ENCODE assay signal across 16 cellular contexts in the genomic region with DNA sequence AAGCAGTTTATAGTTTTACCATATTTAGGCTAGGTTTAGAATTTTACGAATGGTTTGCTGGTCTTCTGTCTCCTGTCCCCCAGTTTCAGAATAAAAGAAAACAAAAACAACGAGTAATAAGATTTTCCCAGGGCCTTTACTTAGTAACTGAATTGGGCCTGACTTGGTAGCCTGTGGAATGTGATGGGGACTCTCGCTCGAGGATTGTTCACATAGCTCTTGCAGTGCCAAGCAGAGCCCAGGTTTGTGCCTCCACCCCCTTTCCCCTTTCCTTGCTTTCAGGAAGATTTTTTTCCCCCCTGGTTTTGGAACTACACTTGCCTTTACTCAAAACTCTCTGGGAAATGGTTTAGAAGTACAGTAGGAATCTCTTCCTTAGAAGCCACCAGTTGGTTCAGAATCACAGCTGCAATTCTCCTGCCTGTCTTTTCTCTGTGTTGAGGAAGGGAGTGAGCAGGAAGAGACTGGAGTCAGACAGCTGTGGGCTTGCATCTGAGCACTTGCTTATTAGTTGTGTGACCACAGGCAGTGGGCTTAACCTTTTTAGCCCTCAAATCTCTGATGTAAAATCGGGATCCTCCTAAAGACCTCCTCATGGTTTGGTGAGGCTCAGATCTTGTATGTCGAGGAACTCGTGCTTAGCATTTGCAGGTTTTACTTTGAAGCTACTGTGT.
DNase-seq lines count a peak whose midpoint lies in the region; ATAC-seq and TF ChIP-seq lines count a peak whose summit lies in the region.
"Had no signal": no experiment of that assay in that cellular context is flagged by ENCODE, and none has a peak within 500 bp of the region (broad histone marks: within the 10 kb centered on the region; RNA-seq: fewer than 3 reads in every experiment).

No MANE protein-coding gene starts in this region.

- ATAC-seq in stimulated activated naive B cell treated with anti-CD40 and anti-IgM and Interleukin-4, amounts not matched to agents 10 μg/mL and 1 μg/mL and 100 μg/mL, for 72 hours (replicated peaks) = no peak
- ATAC-seq: right cardiac atrium had no signal

- no peaks in the 10 kb centered on the region for H3K9me3 ChIP-seq in HUES64 (ENCODE audit: insufficient read depth, low read depth, low read length)

- peaks cover 10% of the 10 kb centered on the region for H3K36me3 Mint-ChIP-seq in mesothelial cell of epicardium
- peaks cover 35 to 55% of the 10 kb centered on the region in 2 donors for H3K36me3 Mint-ChIP-seq in stimulated activated naive B cell treated with anti-CD40 and anti-IgM and Interleukin-4, amounts not matched to agents 10 μg/mL and 1 μg/mL and 100 μg/mL, for 72 hours

- H3K27ac ChIP-seq in HUES64 (ENCODE audit: low read depth, low read length) (peak overlapping the region; percentile 36; the same call in 1 of the 2 replicates), brain microvascular endothelial cell (peak overlapping the region; percentile 1)

- H3K36me3 ChIP-seq in HUES64 (ENCODE audit: insufficient read depth, low read length) (no peaks in the 10 kb centered on the region), brain microvascular endothelial cell (replicated peaks) (no peaks in the 10 kb centered on the region)

- no peaks in the 10 kb centered on the region for H3K27me3 ChIP-seq in HUES64 (ENCODE audit: insufficient read depth, low read length)
- no peaks in the 10 kb centered on the region for H3K27me3 ChIP-seq in brain microvascular endothelial cell (replicated peaks)

- H3K4me3 Mint-ChIP-seq in mesothelial cell of epicardium = no peak overlapping the region
- H3K4me3 Mint-ChIP-seq in stimulated activated naive B cell treated with anti-CD40 and anti-IgM and Interleukin-4, amounts not matched to agents 10 μg/mL and 1 μg/mL and 100 μg/mL, for 72 hours = no peak overlapping the region
- H3K4me3 Mint-ChIP-seq: activated naive CD4-positive, alpha-beta T cell treated with anti-CD3 and anti-CD28 coated beads for 36 hours; B cell had no signal

- TF ChIP-seq CTCF in brain microvascular endothelial cell (IDR thresholded peaks at IDR 0.05; ENCODE audit: low read depth, low read length, missing control alignments) (no peak), mesothelial cell of epicardium (IDR thresholded peaks at IDR 0.05; ENCODE audit: unreplicated experiment) (no peak)

- no peaks in the 10 kb centered on the region for H3K27me3 Mint-ChIP-seq in mesothelial cell of epicardium (ENCODE audit: low read depth)
- H3K27me3 Mint-ChIP-seq in stimulated activated naive B cell treated with anti-CD40 and anti-IgM and Interleukin-4, amounts not matched to agents 10 μg/mL and 1 μg/mL and 100 μg/mL, for 72 hours = no peaks in the 10 kb centered on the region
- H3K27me3 Mint-ChIP-seq: B cell had no signal

- peaks cover 2% of the 10 kb centered on the region for H3K4me1 Mint-ChIP-seq in mesothelial cell of epicardium
- H3K4me1 Mint-ChIP-seq in stimulated activated naive B cell treated with anti-CD40 and anti-IgM and Interleukin-4, amounts not matched to agents 10 μg/mL and 1 μg/mL and 100 μg/mL, for 72 hours = peaks cover 46 to 83% of the 10 kb centered on the region in 2 donors

- peaks cover 25% of the 10 kb centered on the region for H3K4me1 ChIP-seq in HUES64 (ENCODE audit: insufficient read depth, low read length)

- peaks cover 23% of the 10 kb centered on the region for H3K9me3 Mint-ChIP-seq in mesothelial cell of epicardium
- H3K9me3 Mint-ChIP-seq in stimulated activated naive B cell treated with anti-CD40 and anti-IgM and Interleukin-4, amounts not matched to agents 10 μg/mL and 1 μg/mL and 100 μg/mL, for 72 hours = no peaks in the 10 kb centered on the region
- H3K9me3 Mint-ChIP-seq: activated naive CD4-positive, alpha-beta T cell treated with anti-CD3 and anti-CD28 coated beads for 36 hours had no signal

- H3K4me3 ChIP-seq in HUES64 (ENCODE audit: low read length) (no peak overlapping the region), brain microvascular endothelial cell (ENCODE audit: low read depth, low read length) (no peak overlapping the region)

- H3K27ac Mint-ChIP-seq in mesothelial cell of epicardium = peak overlapping the region; percentile 14
- peak overlapping the region; percentile 82 for H3K27ac Mint-ChIP-seq in stimulated activated naive B cell treated with anti-CD40 and anti-IgM and Interleukin-4, amounts not matched to agents 10 μg/mL and 1 μg/mL and 100 μg/mL, for 72 hours
- H3K27ac Mint-ChIP-seq: activated naive CD4-positive, alpha-beta T cell treated with anti-CD3 and anti-CD28 coated beads for 36 hours; B cell had no signal

- in situ Hi-C loops in brain microvascular endothelial cell (cut with HindIII; ENCODE audit: low pct_ligation_motif_present, low sequenced_read_pairs) = no loop called here

- DNase-seq in brain microvascular endothelial cell = peak; percentile 9
- no peak for DNase-seq in mesothelial cell of epicardium (ENCODE audit: low spot score in 2 of 2, unreplicated experiment in 2 of 2)
- no peak for DNase-seq in stimulated activated naive B cell treated with anti-CD40 and anti-IgM and Interleukin-4, amounts not matched to agents 10 μg/mL and 1 μg/mL and 100 μg/mL, for 72 hours
- DNase-seq in HuH-7.5 (ENCODE audit: low spot score) = no peak
- no peak for DNase-seq in OCI-M2 (lab: John Stamatoyannopoulos, UW; ENCODE audit: unreplicated experiment)
- DNase-seq in stimulated activated CD4-positive, alpha-beta T cell treated with anti-CD3 and anti-CD28 coated beads, Interleukin-2, amount 100 ng/mL, for 24 hours = no peak
- DNase-seq: activated CD4-positive, alpha-beta T cell treated with anti-CD3 and anti-CD28 coated beads, Interleukin-2, amount 50 U/mL, for 4 hours; activated naive CD4-positive, alpha-beta T cell treated with anti-CD3 and anti-CD28 coated beads for 36 hours; activated T-cell treated with anti-CD3 and anti-CD28 coated beads for 4 hours; foreskin fibroblast; NCI-H1930; NK-92 treated with Interleukin-12 subunit alpha and Interleukin-12 subunit beta, amount 100 ng/mL, for 24 hours; nucleus accumbens; right cardiac atrium had no signal

- 77% methylated on average over 7 of the region's 7 CpGs for WGBS in HUES64

- H3K9ac ChIP-seq in HUES64 (ENCODE audit: low read depth, low read length) = no peak overlapping the region
